In the genomic region with DNA sequence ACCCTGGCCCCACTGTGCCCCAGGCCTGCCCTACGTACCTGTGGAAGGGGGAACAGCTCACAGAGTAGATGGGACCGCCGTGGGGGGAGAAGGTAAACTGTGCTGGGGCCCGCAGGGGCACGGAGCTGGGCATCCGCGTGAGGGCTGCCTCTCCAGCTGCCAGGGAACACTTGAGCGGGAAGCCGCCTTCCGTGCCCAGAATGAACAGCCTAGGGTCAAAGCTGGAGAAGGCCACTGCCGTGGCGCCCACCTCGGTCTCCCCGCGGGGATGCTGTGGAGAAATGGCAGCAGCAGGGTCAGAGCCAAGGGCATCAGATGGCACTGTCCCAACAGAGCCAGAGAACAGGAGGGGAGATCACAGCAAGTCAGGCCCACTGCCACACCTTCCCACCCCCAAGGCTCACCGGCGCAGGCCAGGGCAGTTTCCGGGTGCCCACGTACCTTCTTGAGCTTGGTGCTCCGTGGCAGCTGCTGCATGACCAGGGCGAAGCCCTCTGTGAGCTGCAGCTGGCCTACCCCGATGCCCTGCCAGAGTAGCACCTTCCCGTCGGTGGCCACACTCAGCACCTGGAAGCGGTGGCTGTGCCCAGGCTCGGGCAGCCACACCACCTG, we compare ENCODE assay signal across 12 cellular contexts. TPM values are rescaled to one million over a fixed set of nuclear protein-coding genes. Genes with fewer than 3 reads are reported as not detected.
DNase-seq lines count a peak whose midpoint lies in the region; ATAC-seq and TF ChIP-seq lines count a peak whose summit lies in the region.
"Had no signal": no experiment of that assay in that cellular context is flagged by ENCODE, and none has a peak within 500 bp of the region (broad histone marks: within the 10 kb centered on the region; RNA-seq: fewer than 3 reads in every experiment).

No MANE protein-coding gene starts in this region.

- H3K36me3 ChIP-seq in left ventricle myocardium inferior (peaks cover 52% of the 10 kb centered on the region), psoas muscle (ENCODE audit: insufficient read depth in 1 of 2, low read depth in 1 of 2) (peaks cover 8 to 49% of the 10 kb centered on the region in 2 donors)
- H3K36me3 ChIP-seq: neural progenitor cell had no signal

- H3K4me1 ChIP-seq in left ventricle myocardium inferior (peaks cover 41% of the 10 kb centered on the region), psoas muscle (peaks cover 14% of the 10 kb centered on the region)
- H3K4me1 ChIP-seq: neural progenitor cell had no signal

- intact Hi-C loops in left ventricle myocardium inferior (cut with micrococcal nuclease) (no loop called here), psoas muscle (cut with DNase I) (no loop called here)

- peaks cover 42% of the 10 kb centered on the region for H3K36me3 Mint-ChIP-seq in WTC11

- H3K27ac Mint-ChIP-seq in WTC11: peak overlapping the region; percentile 53; the same call in 1 of the 2 replicates

- no peak for TF ChIP-seq CTCF in AG04450 (IDR thresholded peaks at IDR 0.05; ENCODE audit: low read depth, low read length)
- no peak for TF ChIP-seq CTCF in WTC11 (IDR thresholded peaks at IDR 0.05)
- no peak for TF ChIP-seq CTCF in left ventricle myocardium inferior (IDR thresholded peaks at IDR 0.05; ENCODE audit: borderline replicate concordance)
- TF ChIP-seq CTCF in psoas muscle (IDR thresholded peaks at IDR 0.05): no peak

- ATAC-seq in WTC11: no peak
- peak in 2 of 4 donors; percentile 3 to 4 for ATAC-seq in psoas muscle

- POLR2A ChIA-PET in AG04450 (lab: Yijun Ruan, JAX) (interaction anchor here (0.9 to 1.1 kb wide), 3 partner anchors 49 to 83 kb away, joined by 3 to 5 read pairs (median 4); a partner anchor contains a TSS), WTC11 (lab: Charles Lee) (interaction anchor here (1.0 to 1.5 kb wide), 4 partner anchors 25 to 66 kb away, joined by 3 to 4 read pairs (median 4); no protein-coding TSS in a partner anchor)

- no peaks in the 10 kb centered on the region for H3K9me3 Mint-ChIP-seq in WTC11
- H3K9me3 Mint-ChIP-seq: neural progenitor cell had no signal

- DNase-seq in AG04450 (ENCODE audit: low read depth, low spot score): no peak
- DNase-seq in WTC11 (ENCODE audit: low spot score): no peak
- DNase-seq in left ventricle myocardium inferior: no peak
- peak in 1 of 2 donors; percentile 20 for DNase-seq in psoas muscle
- DNase-seq in T-helper 2 cell: no peak
- no peak for DNase-seq in GM03348 (ENCODE audit: low spot score)
- no peak for DNase-seq in NCI-H187 treated with DMSO at 0.1 percent for 48 hours (lab: John Stamatoyannopoulos, UW)
- no peak for DNase-seq in DMS79 treated with DMSO at 0.1 percent for 48 hours (lab: John Stamatoyannopoulos, UW)
- DNase-seq: activated CD4-positive, CD25-positive, alpha-beta regulatory T cell treated with anti-CD3 and anti-CD28 coated beads, Interleukin-2, amount 50 U/mL, for 72 hours; effector memory CD4-positive, alpha-beta T cell; OCI-M1 had no signal

- CTCF ChIA-PET in AG04450 (lab: Charles Lee): interaction anchor here (0.6 to 1.2 kb wide), 7 partner anchors 10 to 98 kb away, joined by 3 to 5 read pairs (median 4); no protein-coding TSS in a partner anchor
- CTCF ChIA-PET in WTC11 (lab: Charles Lee): interaction anchor here (1.0 to 2.6 kb wide), 11 partner anchors 9 to 196 kb away, joined by 4 to 19 read pairs (median 13); a partner anchor contains a TSS

- no peaks in the 10 kb centered on the region for H3K27me3 Mint-ChIP-seq in WTC11 (ENCODE audit: low read depth)

- H3K4me3 ChIP-seq in AG04450 (ENCODE audit: low read depth, low read length) (no peak overlapping the region), left ventricle myocardium inferior (peak overlapping the region; percentile 65), psoas muscle (no peak overlapping the region)
- H3K4me3 ChIP-seq: neural progenitor cell had no signal

- WGBS in psoas muscle, 3 donors: 64 to 71% (median 66%) methylated on average over 26 of the region's 26 CpGs

- peak overlapping the region; percentile 73 for H3K27ac ChIP-seq in AG04450 (ENCODE audit: low read depth, low read length)
- peak overlapping the region; percentile 95 for H3K27ac ChIP-seq in left ventricle myocardium inferior (replicated peaks)
- H3K27ac ChIP-seq in psoas muscle: peak overlapping the region; percentile 39
- H3K27ac ChIP-seq: neural progenitor cell had no signal

- peaks cover 3% of the 10 kb centered on the region; the same call in 1 of the 2 replicates for H3K4me1 Mint-ChIP-seq in WTC11
- H3K4me1 Mint-ChIP-seq: neural progenitor cell had no signal

- no peaks in the 10 kb centered on the region for H3K27me3 ChIP-seq in AG04450 (ENCODE audit: control insufficient read depth, insufficient read depth, low read length)
- no peaks in the 10 kb centered on the region for H3K27me3 ChIP-seq in left ventricle myocardium inferior (ENCODE audit: low read depth)
- no peaks in the 10 kb centered on the region for H3K27me3 ChIP-seq in psoas muscle (ENCODE audit: insufficient read depth in 3 of 3, low read length in 2 of 3)
- H3K27me3 ChIP-seq: neural progenitor cell had no signal

- no peak overlapping the region for H3K4me3 Mint-ChIP-seq in WTC11
- H3K4me3 Mint-ChIP-seq: neural progenitor cell had no signal

- no peaks in the 10 kb centered on the region; the same call in 1 of the 2 replicates for H3K9me3 ChIP-seq in AG04450 (ENCODE audit: control insufficient read depth, insufficient read depth, low read length)
- no peaks in the 10 kb centered on the region for H3K9me3 ChIP-seq in left ventricle myocardium inferior (replicated peaks)
- no peaks in the 10 kb centered on the region for H3K9me3 ChIP-seq in psoas muscle

TF ChIP-seq in WTC11, 78 proteins besides CTCF, POLR2A, EP300 and RAD21:
- TF ChIP-seq MXD4 (CRISPR knock-in tag; IDR thresholded peaks at IDR 0.05; ENCODE audit: borderline replicate concordance) (no peak), KAT7 (CRISPR knock-in tag; IDR thresholded peaks at IDR 0.05; ENCODE audit: borderline replicate concordance) (no peak), ZNF121 (CRISPR knock-in tag; IDR thresholded peaks at IDR 0.05) (no peak), GABPB1 (CRISPR knock-in tag; IDR thresholded peaks at IDR 0.05) (no peak), ZNF416 (CRISPR knock-in tag; IDR thresholded peaks at IDR 0.05) (no peak)
- TF ChIP-seq, protein P1, sequence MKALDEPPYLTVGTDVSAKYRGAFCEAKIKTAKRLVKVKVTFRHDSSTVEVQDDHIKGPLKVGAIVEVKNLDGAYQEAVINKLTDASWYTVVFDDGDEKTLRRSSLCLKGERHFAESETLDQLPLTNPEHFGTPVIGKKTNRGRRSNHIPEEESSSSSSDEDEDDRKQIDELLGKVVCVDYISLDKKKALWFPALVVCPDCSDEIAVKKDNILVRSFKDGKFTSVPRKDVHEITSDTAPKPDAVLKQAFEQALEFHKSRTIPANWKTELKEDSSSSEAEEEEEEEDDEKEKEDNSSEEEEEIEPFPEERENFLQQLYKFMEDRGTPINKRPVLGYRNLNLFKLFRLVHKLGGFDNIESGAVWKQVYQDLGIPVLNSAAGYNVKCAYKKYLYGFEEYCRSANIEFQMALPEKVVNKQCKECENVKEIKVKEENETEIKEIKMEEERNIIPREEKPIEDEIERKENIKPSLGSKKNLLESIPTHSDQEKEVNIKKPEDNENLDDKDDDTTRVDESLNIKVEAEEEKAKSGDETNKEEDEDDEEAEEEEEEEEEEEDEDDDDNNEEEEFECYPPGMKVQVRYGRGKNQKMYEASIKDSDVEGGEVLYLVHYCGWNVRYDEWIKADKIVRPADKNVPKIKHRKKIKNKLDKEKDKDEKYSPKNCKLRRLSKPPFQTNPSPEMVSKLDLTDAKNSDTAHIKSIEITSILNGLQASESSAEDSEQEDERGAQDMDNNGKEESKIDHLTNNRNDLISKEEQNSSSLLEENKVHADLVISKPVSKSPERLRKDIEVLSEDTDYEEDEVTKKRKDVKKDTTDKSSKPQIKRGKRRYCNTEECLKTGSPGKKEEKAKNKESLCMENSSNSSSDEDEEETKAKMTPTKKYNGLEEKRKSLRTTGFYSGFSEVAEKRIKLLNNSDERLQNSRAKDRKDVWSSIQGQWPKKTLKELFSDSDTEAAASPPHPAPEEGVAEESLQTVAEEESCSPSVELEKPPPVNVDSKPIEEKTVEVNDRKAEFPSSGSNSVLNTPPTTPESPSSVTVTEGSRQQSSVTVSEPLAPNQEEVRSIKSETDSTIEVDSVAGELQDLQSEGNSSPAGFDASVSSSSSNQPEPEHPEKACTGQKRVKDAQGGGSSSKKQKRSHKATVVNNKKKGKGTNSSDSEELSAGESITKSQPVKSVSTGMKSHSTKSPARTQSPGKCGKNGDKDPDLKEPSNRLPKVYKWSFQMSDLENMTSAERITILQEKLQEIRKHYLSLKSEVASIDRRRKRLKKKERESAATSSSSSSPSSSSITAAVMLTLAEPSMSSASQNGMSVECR (CRISPR knock-in tag; IDR thresholded peaks at IDR 0.05; ENCODE audit: borderline replicate concordance): 0 out of 2 replicates have a peak, but pooled peaks have one; percentile 7

RNA-seq across cellular contexts. Expression of a gene that starts 21.9 kb away (rescaled TPM):
- polyA plus RNA-seq in AG04450 (2011; rRNA removed) (10.9 and 16.7 TPM in 2 replicates), psoas muscle (10 to 100 TPM; 19.0 to 29.1 (median 25.0) TPM)
- polyA minus RNA-seq in AG04450 (2011; rRNA and poly(A)+ RNA removed): 13.0 and 13.1 TPM in 2 replicates
- total RNA-seq in WTC11 (2021) (57.5 to 71.1 TPM (median 64.5 TPM) in 3 replicates), left ventricle myocardium inferior (32.7 TPM), psoas muscle (10 to 100 TPM in 2 of 4 donors, 1 to 10 TPM in 2; 6.3 to 10.3 (median 8.6) TPM)

RNA-seq across cellular contexts. Expression of a gene that starts 54.3 kb away (rescaled TPM):
- polyA plus RNA-seq in AG04450 (2011; rRNA removed): 193 and 259 TPM in 2 replicates
- polyA minus RNA-seq in AG04450 (2011; rRNA and poly(A)+ RNA removed): 99.7 and 176 TPM in 2 replicates
- total RNA-seq in WTC11 (2021): 1,083 to 1,129 TPM (median 1,086 TPM) in 3 replicates
- 168 TPM for total RNA-seq in left ventricle myocardium inferior
- total RNA-seq in psoas muscle: 100 to 1,000 TPM; 171 to 283 (median 203) TPM
- 100 to 1,000 TPM; 141 to 244 (median 230) TPM for polyA plus RNA-seq in psoas muscle

Comparison
In these comparisons a context has a peak if more than half of its experiments do, and no peak if none do; other contexts are left out.
1. H3K27ac ChIP-seq: peak in every context shown above with its lines; median percentile 95 in left ventricle myocardium inferior; 73 in AG04450; 39 in psoas muscle.